In genomic region chr17:75131278-75132017, GRCh38 we compare ENCODE assay signal across 8 cellular contexts. TPM values are rescaled to one million over a fixed set of nuclear protein-coding genes. Genes with fewer than 3 reads are reported as not detected.
A peak's percentile ranks its signal among the peaks of the same experiment; 100 is the strongest.
DNase-seq lines count a peak whose midpoint lies in the region; ATAC-seq, FAIRE-seq and TF ChIP-seq lines count a peak whose summit lies in the region.

NT5C (minus strand) TSS chr17:75131742; CDS start chr17:75131707, 35 bp downstream.

- peaks cover 5% of the 10 kb centered on the region; the same call in 1 of the 2 replicates for H4K20me1 ChIP-seq in OCI-LY3 (ENCODE audit: insufficient read depth, low read length)

- 1% methylated on average over 60 to 82 of the region's 82 CpGs for WGBS in esophagus, 2 donors

- H2AFZ ChIP-seq in OCI-LY3 (ENCODE audit: low read depth, low read length) = peak within 1 kb of the TSS; percentile 72

- peaks cover 11% of the 10 kb centered on the region for H3K4me1 ChIP-seq in OCI-LY3 (ENCODE audit: low read length)
- peaks cover 0 to 12% of the 10 kb centered on the region in 2 donors for H3K4me1 ChIP-seq in esophagus (ENCODE audit: control insufficient read depth in 2 of 2, insufficient read depth in 2 of 2, low read length in 1 of 2)
- H3K4me1 ChIP-seq in mucosa of stomach (ENCODE audit: control insufficient read depth, insufficient read depth, low read length) = peaks cover 17% of the 10 kb centered on the region

- H3K27me3 ChIP-seq in HL-60 (ENCODE audit: insufficient read depth, poor library complexity, severe bottlenecking) (no peaks in the 10 kb centered on the region), OCI-LY3 (ENCODE audit: low read depth, low read length) (no peaks in the 10 kb centered on the region), esophagus (ENCODE audit: control insufficient read depth in 1 of 2, insufficient read depth in 2 of 2, low read length in 2 of 2) (no peaks in the 10 kb centered on the region), mucosa of stomach (ENCODE audit: control insufficient read depth, insufficient read depth, low read length) (no peaks in the 10 kb centered on the region)

- TF ChIP-seq CTCF in D721Med (IDR thresholded peaks at IDR 0.05; ENCODE audit: insufficient read depth, missing control alignments) (peak; percentile 63), HL-60 (IDR thresholded peaks at IDR 0.05; ENCODE audit: insufficient read depth, low read length) (peak; percentile 44), OCI-LY3 (IDR thresholded peaks at IDR 0.05; ENCODE audit: low read depth, low read length) (peak; percentile 79)

- peak; percentile 72 for DNase-seq in D721Med (ENCODE audit: insufficient read length, low spot score)
- peak; percentile 79 to 80 for DNase-seq in HL-60 (ENCODE audit: low read depth in 1 of 2, low spot score in 1 of 2)
- peak; percentile 73 for DNase-seq in activated T-cell treated with anti-CD3 and anti-CD28 coated beads, Interleukin-2, amount 50 U/mL, for 1 hour
- DNase-seq in stimulated activated naive CD8-positive, alpha-beta T cell treated with anti-CD3 and anti-CD28 coated beads, Interleukin-15, Interleukin-2, amounts not matched to agents 100 U/mL and 50 U/mL, for 24 hours = peak; percentile 86

- H3K27ac ChIP-seq in HL-60 (replicated peaks) (peak within 1 kb of the TSS; percentile 85), OCI-LY3 (ENCODE audit: low read length) (peak within 1 kb of the TSS; percentile 72), esophagus (ENCODE audit: low read depth in 2 of 2, low read length in 1 of 2) (peak within 1 kb of the TSS; percentile 93 to 94)

- peak within 1 kb of the TSS; percentile 87 for H3K4me3 ChIP-seq in HL-60 (replicated peaks; ENCODE audit: insufficient read depth, low read length)
- H3K4me3 ChIP-seq in OCI-LY3 (ENCODE audit: low read length) = peak within 1 kb of the TSS; percentile 95
- H3K4me3 ChIP-seq in esophagus (ENCODE audit: low read depth in 1 of 2, low read length in 2 of 2) = peak within 1 kb of the TSS; percentile 77 to 83
- H3K4me3 ChIP-seq in mucosa of stomach (ENCODE audit: low read length) = peak within 1 kb of the TSS; percentile 74

- H3K36me3 ChIP-seq in OCI-LY3 (replicated peaks; ENCODE audit: low read depth, low read length) (peaks cover 22% of the 10 kb centered on the region), esophagus (ENCODE audit: control insufficient read depth in 2 of 2, insufficient read depth in 2 of 2, low read length in 1 of 2) (peaks cover 0 to 16% of the 10 kb centered on the region in 2 donors), mucosa of stomach (ENCODE audit: control insufficient read depth, insufficient read depth, low read length) (peaks cover 4% of the 10 kb centered on the region)

- ATAC-seq in GM19467 (IDR thresholded peaks at IDR 0.05; ENCODE audit: unreplicated experiment) = peak; percentile 73
- ATAC-seq in stimulated activated naive CD8-positive, alpha-beta T cell treated with anti-CD3 and anti-CD28 coated beads, Interleukin-15, Interleukin-2, amounts not matched to agents 100 U/mL and 50 U/mL, for 24 hours = peak; percentile 88

- peak within 1 kb of the TSS; percentile 97 for H3K9ac ChIP-seq in OCI-LY3 (ENCODE audit: low read length)
- peak within 1 kb of the TSS; percentile 90 for H3K9ac ChIP-seq in mucosa of stomach (ENCODE audit: low read length)

- peak within 1 kb of the TSS; percentile 78 for H3K4me2 ChIP-seq in OCI-LY3 (ENCODE audit: low read length)

- peaks cover 16% of the 10 kb centered on the region for H3K79me2 ChIP-seq in OCI-LY3 (ENCODE audit: low read length)

- H3K9me3 ChIP-seq in OCI-LY3 (ENCODE audit: insufficient read depth, low read length) (no peaks in the 10 kb centered on the region), esophagus (ENCODE audit: control insufficient read depth in 2 of 2, insufficient read depth in 1 of 2, low read depth in 1 of 2, low read length in 1 of 2) (no peaks in the 10 kb centered on the region), mucosa of stomach (ENCODE audit: control insufficient read depth, low read length) (no peaks in the 10 kb centered on the region)

- FAIRE-seq in D721Med (lab: Jason Lieb, UNC) = no peak

RNA-seq across cellular contexts. Expression of gene NT5C, which starts in this region (rescaled TPM):
- 10 to 100 TPM; 64.2 to 79.0 TPM for polyA plus RNA-seq in esophagus

Comparison
In these comparisons a context has a peak if more than half of its experiments do, and no peak if none do; other contexts are left out.
1. Peak in every context shown above with its lines: DNase-seq, ATAC-seq, H3K4me3 ChIP-seq and H3K27ac ChIP-seq.